Comparison of ENCODE assay signal across 1 cellular context in the genomic region with DNA sequence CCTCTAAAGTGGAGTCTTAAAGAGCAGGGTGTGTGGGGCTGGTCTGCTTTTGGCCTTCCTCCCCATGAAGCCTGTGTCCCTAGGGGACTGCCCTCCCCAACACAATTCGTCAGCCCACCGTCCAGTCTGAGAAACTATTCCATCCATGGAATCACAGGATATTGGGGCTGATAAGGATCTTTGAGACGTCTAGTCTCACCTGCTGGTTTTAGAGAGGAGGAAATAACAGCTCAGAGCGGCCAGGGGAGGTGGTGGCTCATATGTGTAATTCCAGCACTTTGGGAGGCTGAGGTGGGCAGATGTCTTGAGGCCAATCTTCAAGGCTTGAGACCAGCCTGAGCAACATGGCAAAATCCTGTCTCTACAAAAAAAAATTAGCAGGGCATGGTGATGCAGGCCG.
TF ChIP-seq lines count a peak whose summit lies in the region.

No MANE protein-coding gene starts in this region.

TF ChIP-seq in H1, 55 proteins besides CTCF, POLR2A, EP300 and RAD21:
- no peak for TF ChIP-seq GTF2F1 (IDR thresholded peaks at IDR 0.05; ENCODE audit: borderline replicate concordance, low read depth, low read length)
